Comparison of ENCODE assay signal across 1 cellular context in genomic region chr7:148395990-148396716, GRCh38.
A peak's percentile ranks its signal among the peaks of the same experiment; 100 is the strongest.
TF ChIP-seq lines count a peak whose summit lies in the region.

No MANE protein-coding gene starts in this region.

TF ChIP-seq in GM23338, 12 proteins besides CTCF, POLR2A, EP300 and RAD21 (continued from another document):
- TF ChIP-seq, protein P1, sequence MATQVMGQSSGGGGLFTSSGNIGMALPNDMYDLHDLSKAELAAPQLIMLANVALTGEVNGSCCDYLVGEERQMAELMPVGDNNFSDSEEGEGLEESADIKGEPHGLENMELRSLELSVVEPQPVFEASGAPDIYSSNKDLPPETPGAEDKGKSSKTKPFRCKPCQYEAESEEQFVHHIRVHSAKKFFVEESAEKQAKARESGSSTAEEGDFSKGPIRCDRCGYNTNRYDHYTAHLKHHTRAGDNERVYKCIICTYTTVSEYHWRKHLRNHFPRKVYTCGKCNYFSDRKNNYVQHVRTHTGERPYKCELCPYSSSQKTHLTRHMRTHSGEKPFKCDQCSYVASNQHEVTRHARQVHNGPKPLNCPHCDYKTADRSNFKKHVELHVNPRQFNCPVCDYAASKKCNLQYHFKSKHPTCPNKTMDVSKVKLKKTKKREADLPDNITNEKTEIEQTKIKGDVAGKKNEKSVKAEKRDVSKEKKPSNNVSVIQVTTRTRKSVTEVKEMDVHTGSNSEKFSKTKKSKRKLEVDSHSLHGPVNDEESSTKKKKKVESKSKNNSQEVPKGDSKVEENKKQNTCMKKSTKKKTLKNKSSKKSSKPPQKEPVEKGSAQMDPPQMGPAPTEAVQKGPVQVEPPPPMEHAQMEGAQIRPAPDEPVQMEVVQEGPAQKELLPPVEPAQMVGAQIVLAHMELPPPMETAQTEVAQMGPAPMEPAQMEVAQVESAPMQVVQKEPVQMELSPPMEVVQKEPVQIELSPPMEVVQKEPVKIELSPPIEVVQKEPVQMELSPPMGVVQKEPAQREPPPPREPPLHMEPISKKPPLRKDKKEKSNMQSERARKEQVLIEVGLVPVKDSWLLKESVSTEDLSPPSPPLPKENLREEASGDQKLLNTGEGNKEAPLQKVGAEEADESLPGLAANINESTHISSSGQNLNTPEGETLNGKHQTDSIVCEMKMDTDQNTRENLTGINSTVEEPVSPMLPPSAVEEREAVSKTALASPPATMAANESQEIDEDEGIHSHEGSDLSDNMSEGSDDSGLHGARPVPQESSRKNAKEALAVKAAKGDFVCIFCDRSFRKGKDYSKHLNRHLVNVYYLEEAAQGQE (IDR thresholded peaks at IDR 0.05; ENCODE audit: unreplicated experiment), result no peak
- no peak for TF ChIP-seq EZH2 (IDR thresholded peaks at IDR 0.05; ENCODE audit: low read depth, unreplicated experiment)
- TF ChIP-seq ZNF462 (CRISPR knock-in tag; IDR thresholded peaks at IDR 0.05), result no peak
- peak; percentile 13; the same call in 1 of the 2 replicates for TF ChIP-seq NANOG (IDR thresholded peaks at IDR 0.05; ENCODE audit: borderline replicate concordance)
- TF ChIP-seq STAT1 (IDR thresholded peaks at IDR 0.05; ENCODE audit: unreplicated experiment), result no peak
TF ChIP-seq in GM23338: peak in this region for 1.
